In the genomic region with DNA sequence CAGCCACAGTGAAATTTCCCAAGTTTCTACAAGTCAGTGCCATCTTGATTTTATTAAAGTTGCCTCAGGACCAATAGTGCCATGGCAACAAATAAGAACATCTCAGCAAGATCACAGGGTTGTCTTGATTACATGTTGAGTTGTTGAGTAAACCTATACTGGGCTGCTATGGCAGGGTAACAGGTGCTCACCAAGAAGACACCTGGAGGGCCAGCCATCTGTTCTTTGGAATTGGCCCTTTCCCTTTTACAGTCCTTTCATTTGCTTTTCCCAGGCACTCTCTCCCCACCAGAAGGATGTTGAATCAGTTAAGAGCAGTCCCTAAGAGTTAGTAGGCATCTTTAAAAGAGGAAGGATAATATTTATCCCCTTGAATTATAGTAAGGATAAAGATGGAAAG, we compare ENCODE assay signal across 22 cellular contexts.
"Had no signal": no experiment of that assay in that cellular context is flagged by ENCODE, and none has a peak within 500 bp of the region (broad histone marks: within the 10 kb centered on the region; RNA-seq: fewer than 3 reads in every experiment).

No MANE protein-coding gene starts in this region.

- H3K4me3 ChIP-seq: colonic mucosa, heart left ventricle, psoas muscle, right lobe of liver, spleen, testis, tibial nerve, upper lobe of right lung had no signal

- H3K9ac ChIP-seq: parathyroid adenoma had no signal

- FAIRE-seq: endothelial cell of umbilical vein, frontal cortex had no signal

- H2AFZ ChIP-seq: parathyroid adenoma had no signal

- H3K4me1 ChIP-seq: colonic mucosa, parathyroid adenoma, psoas muscle, right lobe of liver, spleen, upper lobe of right lung had no signal

- H3K27me3 ChIP-seq: colonic mucosa, heart left ventricle, right lobe of liver, spleen, testis, tibial nerve, upper lobe of right lung had no signal

- H3K9me3 ChIP-seq: colonic mucosa, heart left ventricle, psoas muscle, right lobe of liver, spleen, testis, tibial nerve, upper lobe of right lung had no signal

- H3K36me3 ChIP-seq: colonic mucosa, heart left ventricle, right lobe of liver, spleen, tibial nerve, upper lobe of right lung had no signal

- DNase-seq: colonic mucosa; dermis blood vessel endothelial cell; endodermal cell; erythroblast; heart left ventricle; hippocampal formation; naive thymus-derived CD4-positive, alpha-beta T cell; nephron progenitor cell; psoas muscle; retina; right lobe of liver; spleen; stimulated activated CD4-positive, alpha-beta T cell treated with anti-CD3 and anti-CD28 coated beads, Interleukin-15, amount 100 ng/mL, for 24 hours; stimulated activated CD4-positive, alpha-beta T cell treated with anti-CD3 and anti-CD28 coated beads, Interleukin-1b, Interleukin-23, amount 100 ng/mL, for 48 hours; stimulated activated CD4-positive, alpha-beta T cell treated with anti-CD3 and anti-CD28 coated beads, Interleukin-4, amount 100 ng/mL, for 24 hours; stimulated activated naive CD8-positive, alpha-beta T cell treated with anti-CD3 and anti-CD28 coated beads, Interleukin-15, amount 100 ng/mL, for 72 hours; testis; upper lobe of right lung had no signal

- H3K27ac ChIP-seq: colonic mucosa, heart left ventricle, parathyroid adenoma, psoas muscle, right lobe of liver, spleen, testis, tibial nerve, upper lobe of right lung had no signal
